8 cellular contexts compared by ENCODE assay signal in genomic region chr17:164536-165235, GRCh38. TPM values are rescaled to one million over a fixed set of nuclear protein-coding genes. Genes with fewer than 3 reads are reported as not detected.
DNase-seq lines count a peak whose midpoint lies in the region; ATAC-seq and TF ChIP-seq lines count a peak whose summit lies in the region.

No MANE protein-coding gene starts in this region.

- no peak overlapping the region for H2BK5ac ChIP-seq in mesendoderm (ENCODE audit: low read length)

- no peaks in the 10 kb centered on the region for H3K27me3 Mint-ChIP-seq in activated T-helper 2 cell treated with anti-CD3 and anti-CD28 coated beads, Interferon-gamma antibody, Interleukin-2, Interleukin-4, amounts not matched to agents 10 μg/mL and 5 μg/mL and 100 μg/mL, durations not matched to agents 14 hours and 24 hours and 36 hours (ENCODE audit: low read depth)

- H3K4ac ChIP-seq in mesendoderm (ENCODE audit: low read depth, low read length) = no peak overlapping the region

- no peak overlapping the region for H3K23ac ChIP-seq in mesendoderm (ENCODE audit: low read length)

- H3K36me3 ChIP-seq in mesendoderm (ENCODE audit: control insufficient read depth, insufficient read depth, low read length) = no peaks in the 10 kb centered on the region

- intact Hi-C loops in dorsolateral prefrontal cortex (cut with DNase I) (loop anchor here in 1 of 2 donors (2.0 kb wide), 1 partner anchor 222 kb away; no protein-coding TSS in a partner anchor), lower leg skin (cut with DNase I; ENCODE audit: low total_unique reads) (no loop called here)
- intact Hi-C loops in activated T-helper 2 cell treated with anti-CD3 and anti-CD28 coated beads, Interferon-gamma antibody, Interleukin-2, Interleukin-4, amounts not matched to agents 10 μg/mL and 5 μg/mL and 100 μg/mL, durations not matched to agents 14 hours and 24 hours and 36 hours (cut with micrococcal nuclease) = no loop called here

- no peak overlapping the region for H3K4me3 ChIP-seq in AG04449 (ENCODE audit: low read depth, low read length)
- no peak overlapping the region for H3K4me3 ChIP-seq in dorsolateral prefrontal cortex
- H3K4me3 ChIP-seq in mesendoderm (ENCODE audit: low read length) = no peak overlapping the region
- no peak overlapping the region for H3K4me3 ChIP-seq in lower leg skin (ENCODE audit: low read depth, poor library complexity, severe bottlenecking)

- ATAC-seq in HG02852 (IDR thresholded peaks at IDR 0.05; ENCODE audit: unreplicated experiment) = no peak

- TF ChIP-seq CTCF in AG04449 (IDR thresholded peaks at IDR 0.05; ENCODE audit: insufficient read depth, low read length, missing control alignments) (peak; percentile 70), dorsolateral prefrontal cortex (IDR thresholded peaks at IDR 0.05 in 54 of 56, conservative IDR thresholded peaks at IDR 0.05 in 2 of 56; ENCODE audit: low read depth in 1 of 56, partially characterized antibody in 56 of 56) (peak in 55 of 56 donors; percentile 40 to 87 (median 67)), lower leg skin (IDR thresholded peaks at IDR 0.05) (no peak)

- H2AK5ac ChIP-seq in mesendoderm (ENCODE audit: low read length) = no peak overlapping the region

- H4K8ac ChIP-seq in mesendoderm (ENCODE audit: low read depth, low read length) = no peak overlapping the region

- POLR2A ChIA-PET in AG04449 (lab: Yijun Ruan, JAX) = no interaction called here

- H3K27me3 ChIP-seq in dorsolateral prefrontal cortex (no peaks in the 10 kb centered on the region), mesendoderm (ENCODE audit: insufficient read depth, low read length, poor library complexity) (no peaks in the 10 kb centered on the region)

- no peak overlapping the region for H3K4me3 Mint-ChIP-seq in activated T-helper 2 cell treated with anti-CD3 and anti-CD28 coated beads, Interferon-gamma antibody, Interleukin-2, Interleukin-4, amounts not matched to agents 10 μg/mL and 5 μg/mL and 100 μg/mL, durations not matched to agents 14 hours and 24 hours and 36 hours (ENCODE audit: low read depth)

- CTCF ChIA-PET in AG04449 (lab: Yijun Ruan, JAX) = interaction anchor here (0.7 to 3.3 kb wide), 13 partner anchors 10 to 536 kb away, joined by 3 to 48 read pairs (median 3); no protein-coding TSS in a partner anchor

- no CpG with 5 or more reads among the region's 14 CpGs for WGBS in mesendoderm (ENCODE audit: extremely low coverage, insufficient coverage, low lambda C conversion rate)
- 65 to 69% methylated on average over 11 to 13 of the region's 14 CpGs for WGBS in lower leg skin, 2 donors

- H3K4me2 ChIP-seq in mesendoderm (ENCODE audit: low read length) = no peak overlapping the region

- H3K56ac ChIP-seq in mesendoderm (ENCODE audit: low read length) = no peak overlapping the region

- peaks cover 7% of the 10 kb centered on the region for H3K4me1 Mint-ChIP-seq in activated T-helper 2 cell treated with anti-CD3 and anti-CD28 coated beads, Interferon-gamma antibody, Interleukin-2, Interleukin-4, amounts not matched to agents 10 μg/mL and 5 μg/mL and 100 μg/mL, durations not matched to agents 14 hours and 24 hours and 36 hours (ENCODE audit: low read depth)

- H3K9me3 Mint-ChIP-seq in activated T-helper 2 cell treated with anti-CD3 and anti-CD28 coated beads, Interferon-gamma antibody, Interleukin-2, Interleukin-4, amounts not matched to agents 10 μg/mL and 5 μg/mL and 100 μg/mL, durations not matched to agents 14 hours and 24 hours and 36 hours = no peaks in the 10 kb centered on the region

- peak overlapping the region in 2 of 59 donors; percentile 38 to 52 for H3K27ac ChIP-seq in dorsolateral prefrontal cortex
- no peak overlapping the region for H3K27ac ChIP-seq in mesendoderm (ENCODE audit: low read depth, low read length)

- H2BK15ac ChIP-seq in mesendoderm (replicated peaks; ENCODE audit: low read depth) = no peak overlapping the region

- no peaks in the 10 kb centered on the region for H3K36me3 Mint-ChIP-seq in activated T-helper 2 cell treated with anti-CD3 and anti-CD28 coated beads, Interferon-gamma antibody, Interleukin-2, Interleukin-4, amounts not matched to agents 10 μg/mL and 5 μg/mL and 100 μg/mL, durations not matched to agents 14 hours and 24 hours and 36 hours (ENCODE audit: low read depth)

- no peaks in the 10 kb centered on the region for H3K79me2 ChIP-seq in mesendoderm (ENCODE audit: control insufficient read depth, insufficient read depth, low read length)

- no peak overlapping the region for H4K5ac ChIP-seq in mesendoderm (ENCODE audit: low read length)

- DNase-seq in AG04449 (ENCODE audit: low read depth, low spot score) = no peak
- DNase-seq in ELR (ENCODE audit: low read depth) = peak; percentile 39
- DNase-seq in RPMI7951 (ENCODE audit: low read depth) = peak; percentile 22
- DNase-seq in dorsolateral prefrontal cortex = peak; percentile 39 to 81 (median 72)
- DNase-seq in mesendoderm = peak; percentile 65
- DNase-seq in activated T-helper 2 cell treated with anti-CD3 and anti-CD28 coated beads, Interferon-gamma antibody, Interleukin-2, Interleukin-4, amounts not matched to agents 10 μg/mL and 5 μg/mL and 100 μg/mL, durations not matched to agents 14 hours and 24 hours and 36 hours (ENCODE audit: low spot score) = no peak
- DNase-seq in lower leg skin (ENCODE audit: low spot score in 2 of 2) = no peak

- H3K9ac ChIP-seq in mesendoderm (ENCODE audit: low read length) = no peak overlapping the region

- H2BK120ac ChIP-seq in mesendoderm (ENCODE audit: low read depth, low read length) = no peak overlapping the region

- TF ChIP-seq POLR2A in lower leg skin (IDR thresholded peaks at IDR 0.05) = no peak

- no peak overlapping the region for H3K27ac Mint-ChIP-seq in activated T-helper 2 cell treated with anti-CD3 and anti-CD28 coated beads, Interferon-gamma antibody, Interleukin-2, Interleukin-4, amounts not matched to agents 10 μg/mL and 5 μg/mL and 100 μg/mL, durations not matched to agents 14 hours and 24 hours and 36 hours

- H3K18ac ChIP-seq in mesendoderm (ENCODE audit: low read length) = no peak overlapping the region

- H3K4me1 ChIP-seq in mesendoderm (ENCODE audit: control insufficient read depth, low read depth, low read length) = no peaks in the 10 kb centered on the region

- no peaks in the 10 kb centered on the region for H3K79me1 ChIP-seq in mesendoderm (ENCODE audit: low read length)

RNA-seq across cellular contexts. Expression of gene DOC2B, which starts 16.8 kb away (rescaled TPM):
- total RNA-seq in RPMI7951 (2014; rRNA removed; shearing (Covaris generic)) = not detected in 2 replicates
- 10 to 100 TPM in 119 of 120 experiments, 1 to 10 TPM in 1; 5.6 to 56.3 (median 27.1) TPM for total RNA-seq in dorsolateral prefrontal cortex
- polyA plus RNA-seq in mesendoderm (2013, experiment 1 of 2) = 0.49 TPM
- polyA plus RNA-seq in mesendoderm (2013, experiment 2 of 2) = 0.36 TPM
- total RNA-seq in activated T-helper 2 cell treated with anti-CD3 and anti-CD28 coated beads, Interferon-gamma antibody, Interleukin-2, Interleukin-4, amounts not matched to agents 10 μg/mL and 5 μg/mL and 100 μg/mL, durations not matched to agents 14 hours and 24 hours and 36 hours = 0.30 and 0.37 TPM in 2 replicates
- 1 to 10 TPM; 2.0 to 8.7 (median 5.2) TPM for total RNA-seq in lower leg skin

RNA-seq across cellular contexts. Expression of gene SCGB1C2, which starts 27.3 kb away (rescaled TPM):
- total RNA-seq in RPMI7951 (2014; rRNA removed; shearing (Covaris generic)) = not detected in 2 replicates
- total RNA-seq in dorsolateral prefrontal cortex (not detected), lower leg skin (not detected)
- polyA plus RNA-seq in mesendoderm (2013, experiment 1 of 2) = not detected
- not detected for polyA plus RNA-seq in mesendoderm (2013, experiment 2 of 2)
- total RNA-seq in activated T-helper 2 cell treated with anti-CD3 and anti-CD28 coated beads, Interferon-gamma antibody, Interleukin-2, Interleukin-4, amounts not matched to agents 10 μg/mL and 5 μg/mL and 100 μg/mL, durations not matched to agents 14 hours and 24 hours and 36 hours = not detected in 2 replicates

Comparison
In these comparisons a context has a peak if more than half of its experiments do, and no peak if none do; other contexts are left out.
1. DNase-seq: peak in ELR (single experiment), RPMI7951 (single experiment), dorsolateral prefrontal cortex (10 of 10) and mesendoderm (single experiment); none in AG04449 (single experiment), activated T-helper 2 cell treated with anti-CD3 and anti-CD28 coated beads, Interferon-gamma antibody, Interleukin-2, Interleukin-4, amounts not matched to agents 10 μg/mL and 5 μg/mL and 100 μg/mL, durations not matched to agents 14 hours and 24 hours and 36 hours (single experiment) and lower leg skin (0 of 2).
2. CTCF ChIP-seq: peak in AG04449 (single experiment) and dorsolateral prefrontal cortex (55 of 56); none in lower leg skin (0 of 3).